12 cellular contexts compared by ENCODE assay signal in genomic region chr6:136753624-136754023, GRCh38. TPM values are rescaled to one million over a fixed set of nuclear protein-coding genes. Genes with fewer than 3 reads are reported as not detected.
A peak's percentile ranks its signal among the peaks of the same experiment; 100 is the strongest.
DNase-seq lines count a peak whose midpoint lies in the region; ATAC-seq, FAIRE-seq and TF ChIP-seq lines count a peak whose summit lies in the region.
"Had no signal": no experiment of that assay in that cellular context is flagged by ENCODE, and none has a peak within 500 bp of the region (broad histone marks: within the 10 kb centered on the region; RNA-seq: fewer than 3 reads in every experiment).

No MANE protein-coding gene starts in this region.

- H3K9ac ChIP-seq in GM12878 (ENCODE audit: control insufficient read depth, insufficient read depth, low read length): no peak overlapping the region

- RAD21 ChIA-PET in GM12878 (lab: Charles Lee; ENCODE audit: unreplicated experiment): interaction anchor here (1.3 to 4.4 kb wide), 6 partner anchors 9 to 41 kb away, joined by 4 to 59 read pairs (median 34); partner anchors contain the start of gene MAP3K5

- peaks cover 3% of the 10 kb centered on the region for H3K36me3 Mint-ChIP-seq in IgD-negative memory B cell

- no peaks in the 10 kb centered on the region for H4K20me1 ChIP-seq in GM12878 (ENCODE audit: control insufficient read depth, insufficient read depth)

- WGBS in GM12878 (ENCODE audit: insufficient coverage, insufficient replicate concordance, low lambda C conversion rate, missing lambda C conversion rate): 87% methylated on average over 7 of the region's 7 CpGs

- no peak for TF ChIP-seq RAD21 in GM12878 (IDR thresholded peaks at IDR 0.05; ENCODE audit: insufficient read depth, low read depth, low read length)

- H3K4me3 ChIP-seq in GM12878 (no peak overlapping the region), MG63 (no peak overlapping the region)
- H3K4me3 ChIP-seq: body of pancreas had no signal

- POLR2A ChIA-PET in GM12878 (lab: Charles Lee): interaction anchor here (0.9 to 4.0 kb wide), 3 partner anchors 9 to 38 kb away, joined by 3 to 43 read pairs (median 9); partner anchors contain the start of gene MAP3K5

- CTCF ChIA-PET in GM12878 (lab: Yijun Ruan, JAX): interaction anchor here (2.1 to 2.6 kb wide), 2 partner anchors 36 to 109 kb away, joined by 10 to 14 read pairs; no protein-coding TSS in a partner anchor

- FAIRE-seq in GM12878 (lab: Jason Lieb, UNC): no peak

- H3K9me3 ChIP-seq in GM12878 (replicated peaks; ENCODE audit: control insufficient read depth, insufficient read depth, low read length) (no peaks in the 10 kb centered on the region), MG63 (no peaks in the 10 kb centered on the region)
- H3K9me3 ChIP-seq: BE2C, body of pancreas had no signal

- H3K4me3 Mint-ChIP-seq in IgD-negative memory B cell: no peak overlapping the region

- no peaks in the 10 kb centered on the region for H3K9me3 Mint-ChIP-seq in IgD-negative memory B cell

- no peaks in the 10 kb centered on the region for H3K27me3 Mint-ChIP-seq in IgD-negative memory B cell

- no TSS peak for BruUV-seq in GM12878 (replicated peaks; lab: Mats Ljungman, UMichigan)

- ATAC-seq in GM12878 (peak; percentile 9; the same call in 1 of the 3 replicates), GM21360 (IDR thresholded peaks at IDR 0.05; ENCODE audit: unreplicated experiment) (no peak), Right ventricle myocardium inferior (no peak)
- ATAC-seq: body of pancreas had no signal

- peaks cover 18 to 43% (median 28%) of the 10 kb centered on the region in 3 donors for H3K4me1 Mint-ChIP-seq in IgD-negative memory B cell

- no peak overlapping the region for H2AFZ ChIP-seq in GM12878 (ENCODE audit: control insufficient read depth, low read depth, low read length)

- H3K27ac ChIP-seq in GM12878 (ENCODE audit: control insufficient read depth, insufficient read depth): no peak overlapping the region
- H3K27ac ChIP-seq: body of pancreas had no signal

- no peak for TF ChIP-seq EP300 in GM12878 (IDR thresholded peaks at IDR 0.05; ENCODE audit: borderline replicate concordance in 1 of 2, control insufficient read depth in 1 of 2, low read depth in 2 of 2, low read length in 2 of 2)

- peaks cover 95% of the 10 kb centered on the region for H3K79me2 ChIP-seq in GM12878 (ENCODE audit: control insufficient read depth, insufficient read depth, low read length)

- DNase-seq in activated CD8-positive, alpha-beta memory T cell treated with anti-CD3 and anti-CD28 coated beads for 4 hours (ENCODE audit: low read depth in 2 of 2): peak; percentile 12 to 31
- no peak for DNase-seq in GM12878 (ENCODE audit: low read depth, low spot score)
- peak; percentile 25 to 34 for DNase-seq in stimulated activated CD4-positive, alpha-beta T cell treated with anti-CD3 and anti-CD28 coated beads, Interleukin-2, amount 100 ng/mL, for 48 hours
- DNase-seq in Right ventricle myocardium inferior (ENCODE audit: missing footprints): no peak
- no peak for DNase-seq in MG63
- DNase-seq in ACHN: no peak
- DNase-seq: BE2C, body of pancreas, kidney glomerular epithelial cell, NCI-H2227 treated with DMSO at 0.1 percent for 48 hours had no signal

- H3K27me3 ChIP-seq in GM12878 (replicated peaks in 1 of 2; ENCODE audit: control insufficient read depth in 2 of 2, insufficient read depth in 2 of 2, low read length in 1 of 2) (no peaks in the 10 kb centered on the region), MG63 (no peaks in the 10 kb centered on the region)
- H3K27me3 ChIP-seq: BE2C, body of pancreas had no signal

- H3K4me1 ChIP-seq in GM12878 (ENCODE audit: control insufficient read depth, insufficient read depth, low read length): peaks cover 54% of the 10 kb centered on the region
- H3K4me1 ChIP-seq: BE2C had no signal

- peak overlapping the region; percentile 93; the same call in 1 of the 2 replicates for H3K4me2 ChIP-seq in GM12878 (ENCODE audit: control insufficient read depth, insufficient read depth)

- SMC1A ChIA-PET in GM12878 (lab: Charles Lee; ENCODE audit: uncharacterized antibody, unreplicated experiment): interaction anchor here (1.2 to 19.4 kb wide), 6 partner anchors 9 to 38 kb away, joined by 3 to 370 read pairs (median 24); partner anchors contain the start of gene MAP3K5

- peak overlapping the region in 2 of 3 donors; percentile 43 to 59 for H3K27ac Mint-ChIP-seq in IgD-negative memory B cell

- in situ Hi-C loops in GM12878 (cut with MboI) (no loop called here), ACHN (cut with HindIII; ENCODE audit: low pct_ligation_motif_present, low pct_unique_long_range_greater_than_20kb, low sequenced_read_pairs) (no loop called here)

- TF ChIP-seq CTCF in GM12878 (IDR thresholded peaks at IDR 0.05 in 2 of 3, conservative IDR thresholded peaks at IDR 0.05 in 1 of 3; ENCODE audit: control insufficient read depth in 2 of 3, extremely low read depth in 1 of 3, insufficient read depth in 1 of 3, low read depth in 3 of 3, low read length in 3 of 3): no peak

- TF ChIP-seq POLR2A in GM12878 (IDR thresholded peaks at IDR 0.05; ENCODE audit: low read depth, low read length): 0 out of 2 replicates have a peak, but pooled peaks have one; percentile 21

- H3K36me3 ChIP-seq in GM12878 (ENCODE audit: control insufficient read depth in 2 of 2, insufficient read depth in 2 of 2, low read length in 1 of 2) (peaks cover 4 to 12% of the 10 kb centered on the region in 2 experiments; a peak in 3 of 4 replicates), MG63 (no peaks in the 10 kb centered on the region)
- H3K36me3 ChIP-seq: BE2C had no signal

- intact Hi-C loops in GM12878 (cut with micrococcal nuclease; ENCODE audit: unreplicated experiment): no loop called here
- intact Hi-C loops in Right ventricle myocardium inferior (cut with DNase I): loop anchor here (5.0 kb wide), 1 partner anchor 39 kb away; the partner anchor contains the start of gene MAP3K5

TF ChIP-seq in GM12878, 131 proteins besides CTCF, POLR2A, EP300 and RAD21:
- TF ChIP-seq ATF7 (IDR thresholded peaks at IDR 0.05; ENCODE audit: low read depth) (no peak), IKZF2 (IDR thresholded peaks at IDR 0.05) (0 out of 4 replicates have a peak, but pooled peaks of 1 of the 2 experiments have one; percentile 19), RUNX3 (IDR thresholded peaks at IDR 0.05; ENCODE audit: low read length) (peak; percentile 78), YBX1 (IDR thresholded peaks at IDR 0.05) (no peak)

RNA-seq across cellular contexts. Expression of gene MAP3K5, which starts 38.7 kb away (rescaled TPM):
- polyA plus RNA-seq in IgD-negative memory B cell: 6.0 TPM
- 212 and 228 TPM in 2 replicates for total RNA-seq in GM12878 (2013; cell fraction: nucleolus; rRNA removed)
- total RNA-seq in GM12878 (2014; rRNA removed): 28.9 and 33.4 TPM in 2 replicates
- total RNA-seq in GM12878 (2014; rRNA removed; fragmentation: Illumina TruSeq; extraction: Trizol): 31.4 and 32.6 TPM in 2 replicates
- 31.6 TPM in 2 replicates for total RNA-seq in GM12878 (2021)
- 33.8 TPM for polyA plus RNA-seq in GM12878 (2011; ENCODE audit: low read depth)
- polyA plus RNA-seq in GM12878 (2011; rRNA removed): 34.3 and 46.0 TPM in 2 replicates
- 15.7 and 17.7 TPM in 2 replicates for polyA plus RNA-seq in GM12878 (2011; cell fraction: cytosol; rRNA removed)
- polyA plus RNA-seq in GM12878 (2011; cell fraction: nucleus; rRNA removed): 23.9 and 28.8 TPM in 2 replicates
- polyA plus RNA-seq in GM12878 (2012): 20.4 and 35.3 TPM in 2 replicates
- polyA plus RNA-seq in GM12878 (2014; fragmentation: Illumina TruSeq; extraction: Trizol): 30.9 and 39.1 TPM in 2 replicates
- 10 to 100 TPM in 1 of 2 experiments, 1 to 10 TPM in 1; 5.4 to 11.1 TPM for polyA plus RNA-seq in GM12878 (2014; fragmentation: Nextera tagmentation; extraction: Ambion mirVana)
- polyA plus RNA-seq in GM12878 (2014; rRNA removed): 17.5 and 18.2 TPM in 2 replicates
- polyA plus RNA-seq in GM12878 (2016; fragmentation: Nextera tagmentation; extraction: Ambion mirVana): 10 to 100 TPM in 1 of 2 experiments, 1 to 10 TPM in 1; 8.3 to 23.9 TPM
- 49.0 and 54.4 TPM in 2 replicates for polyA minus RNA-seq in GM12878 (2011; rRNA and poly(A)+ RNA removed)
- polyA minus RNA-seq in GM12878 (2011; cell fraction: cytosol; rRNA and poly(A)+ RNA removed): 16.2 and 17.7 TPM in 2 replicates
- 40.9 and 59.3 TPM in 2 replicates for polyA minus RNA-seq in GM12878 (2011; cell fraction: nucleus; rRNA and poly(A)+ RNA removed)
- 34.7 TPM for total RNA-seq in Right ventricle myocardium inferior
- total RNA-seq in MG63 (2014; rRNA removed; shearing (Covaris generic); ENCODE audit: low replicate concordance): 5.7 and 10.5 TPM in 2 replicates

Comparison
In these comparisons a context has a peak if more than half of its experiments do, and no peak if none do; other contexts are left out.
1. DNase-seq: peak in activated CD8-positive, alpha-beta memory T cell treated with anti-CD3 and anti-CD28 coated beads for 4 hours (2 of 2) and stimulated activated CD4-positive, alpha-beta T cell treated with anti-CD3 and anti-CD28 coated beads, Interleukin-2, amount 100 ng/mL, for 48 hours (2 of 2); none in GM12878 (single experiment), Right ventricle myocardium inferior (single experiment), MG63 (single experiment) and ACHN (single experiment).